Comparison of ENCODE assay signal across 2 cellular contexts in the genomic region with DNA sequence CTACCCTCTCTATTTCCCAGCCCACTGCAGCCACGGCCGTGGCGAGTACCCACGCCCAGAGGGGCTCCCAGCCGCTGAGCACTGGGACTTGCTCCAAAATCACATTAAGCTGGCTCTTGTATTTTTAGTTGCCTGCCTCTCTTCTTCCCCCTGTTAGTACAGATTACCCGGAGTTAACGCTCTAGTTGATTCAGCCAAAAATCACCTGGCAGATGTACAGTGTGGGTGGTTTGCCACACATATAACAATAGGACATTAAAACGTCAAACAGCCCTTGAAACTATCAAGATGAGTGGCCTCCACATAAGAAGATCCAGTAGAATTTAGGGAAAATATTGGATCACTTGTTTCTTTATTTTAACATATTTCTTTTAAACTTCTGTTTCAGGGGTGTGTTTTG.
TF ChIP-seq lines count a peak whose summit lies in the region.

No MANE protein-coding gene starts in this region.

TF ChIP-seq in SK-N-SH, 30 proteins besides CTCF, POLR2A, EP300 and RAD21 (continued from another document):
- TF ChIP-seq, protein P1, sequence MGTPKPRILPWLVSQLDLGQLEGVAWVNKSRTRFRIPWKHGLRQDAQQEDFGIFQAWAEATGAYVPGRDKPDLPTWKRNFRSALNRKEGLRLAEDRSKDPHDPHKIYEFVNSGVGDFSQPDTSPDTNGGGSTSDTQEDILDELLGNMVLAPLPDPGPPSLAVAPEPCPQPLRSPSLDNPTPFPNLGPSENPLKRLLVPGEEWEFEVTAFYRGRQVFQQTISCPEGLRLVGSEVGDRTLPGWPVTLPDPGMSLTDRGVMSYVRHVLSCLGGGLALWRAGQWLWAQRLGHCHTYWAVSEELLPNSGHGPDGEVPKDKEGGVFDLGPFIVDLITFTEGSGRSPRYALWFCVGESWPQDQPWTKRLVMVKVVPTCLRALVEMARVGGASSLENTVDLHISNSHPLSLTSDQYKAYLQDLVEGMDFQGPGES (IDR thresholded peaks at IDR 0.05; ENCODE audit: low read depth, low read length) = no peak
- TF ChIP-seq RXRA (IDR thresholded peaks at IDR 0.05; ENCODE audit: borderline replicate concordance, low read depth) (no peak), RCOR1 (IDR thresholded peaks at IDR 0.05; ENCODE audit: low read length) (no peak), POLR2AphosphoS5 (IDR thresholded peaks at IDR 0.05; ENCODE audit: low read depth, low read length) (no peak), SMC3 (IDR thresholded peaks at IDR 0.05; ENCODE audit: low read depth, low read length) (no peak), CHD2 (IDR thresholded peaks at IDR 0.05; ENCODE audit: low read length, partially characterized antibody) (no peak)
- TF ChIP-seq, protein P2, sequence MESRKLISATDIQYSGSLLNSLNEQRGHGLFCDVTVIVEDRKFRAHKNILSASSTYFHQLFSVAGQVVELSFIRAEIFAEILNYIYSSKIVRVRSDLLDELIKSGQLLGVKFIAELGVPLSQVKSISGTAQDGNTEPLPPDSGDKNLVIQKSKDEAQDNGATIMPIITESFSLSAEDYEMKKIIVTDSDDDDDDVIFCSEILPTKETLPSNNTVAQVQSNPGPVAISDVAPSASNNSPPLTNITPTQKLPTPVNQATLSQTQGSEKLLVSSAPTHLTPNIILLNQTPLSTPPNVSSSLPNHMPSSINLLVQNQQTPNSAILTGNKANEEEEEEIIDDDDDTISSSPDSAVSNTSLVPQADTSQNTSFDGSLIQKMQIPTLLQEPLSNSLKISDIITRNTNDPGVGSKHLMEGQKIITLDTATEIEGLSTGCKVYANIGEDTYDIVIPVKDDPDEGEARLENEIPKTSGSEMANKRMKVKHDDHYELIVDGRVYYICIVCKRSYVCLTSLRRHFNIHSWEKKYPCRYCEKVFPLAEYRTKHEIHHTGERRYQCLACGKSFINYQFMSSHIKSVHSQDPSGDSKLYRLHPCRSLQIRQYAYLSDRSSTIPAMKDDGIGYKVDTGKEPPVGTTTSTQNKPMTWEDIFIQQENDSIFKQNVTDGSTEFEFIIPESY (IDR thresholded peaks at IDR 0.05; ENCODE audit: borderline replicate concordance, low read depth) = no peak
TF ChIP-seq in SK-N-SH: peak in this region for 0.

TF ChIP-seq in SK-N-SH treated with all-trans-retinoic acid at 6 μM for 48 hours, 23 proteins besides CTCF, POLR2A, EP300 and RAD21 (continued from another document):
- TF ChIP-seq CREB5 (CRISPR knock-in tag; IDR thresholded peaks at IDR 0.05; ENCODE audit: low read depth) (no peak), RARB (CRISPR knock-in tag; IDR thresholded peaks at IDR 0.05) (no peak), POU6F1 (CRISPR knock-in tag; IDR thresholded peaks at IDR 0.05; ENCODE audit: borderline replicate concordance, low read depth) (no peak), PATZ1 (CRISPR knock-in tag; IDR thresholded peaks at IDR 0.05; ENCODE audit: borderline replicate concordance) (no peak), TOX (CRISPR knock-in tag; IDR thresholded peaks at IDR 0.05; ENCODE audit: borderline replicate concordance) (no peak), PPARA (CRISPR knock-in tag; IDR thresholded peaks at IDR 0.05; ENCODE audit: borderline replicate concordance) (no peak), ZNF565 (CRISPR knock-in tag; conservative IDR thresholded peaks at IDR 0.05; ENCODE audit: low read depth) (no peak)
